ENCODE assay signal across 1 cellular context in genomic region chr1:151721788-151722510, GRCh38.
TF ChIP-seq lines count a peak whose summit lies in the region.

No MANE protein-coding gene starts in this region.

TF ChIP-seq in HCT116, 20 proteins besides CTCF, POLR2A, EP300 and RAD21 (continued from another document):
- TF ChIP-seq ATF3 (IDR thresholded peaks at IDR 0.05), result no peak
- no peak for TF ChIP-seq FOSL1 (IDR thresholded peaks at IDR 0.05; ENCODE audit: low read depth)
- no peak for TF ChIP-seq POLR2AphosphoS5 (IDR thresholded peaks at IDR 0.05; ENCODE audit: low read depth, low read length)
- TF ChIP-seq SP1 (IDR thresholded peaks at IDR 0.05; ENCODE audit: low read depth), result no peak
- no peak for TF ChIP-seq ZFX (IDR thresholded peaks at IDR 0.05)
- no peak for TF ChIP-seq MAX (IDR thresholded peaks at IDR 0.05)
